Comparison of ENCODE assay signal across 8 cellular contexts in the genomic region with DNA sequence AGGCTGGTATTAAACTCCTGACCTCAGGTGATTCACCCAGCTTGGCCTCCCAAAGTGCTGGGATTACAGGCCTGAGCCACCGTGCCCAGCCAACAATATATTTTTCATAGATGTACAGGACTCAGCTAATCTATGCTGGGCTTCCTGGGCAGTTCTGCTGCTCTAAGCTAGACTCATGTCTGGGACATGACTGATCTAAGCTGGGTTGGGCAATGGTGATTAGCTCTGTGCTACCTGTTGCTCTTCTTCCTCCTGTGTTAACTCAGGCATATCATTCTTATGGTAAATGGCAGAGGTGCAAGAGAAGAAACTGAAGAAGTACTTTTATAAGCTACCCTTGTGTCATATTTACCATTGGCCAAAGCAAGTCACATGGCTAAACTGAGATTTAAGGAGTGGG.
"Had no signal": no experiment of that assay in that cellular context is flagged by ENCODE, and none has a peak within 500 bp of the region (broad histone marks: within the 10 kb centered on the region; RNA-seq: fewer than 3 reads in every experiment).

No MANE protein-coding gene starts in this region.

- DNase-seq: H9, HCEC 1CT, HFFc6, Karpas-422, KBM-7 had no signal

- H3K4me3 ChIP-seq: GM23338 had no signal

- ATAC-seq: GM23338, HepG2 had no signal

- FAIRE-seq: H54, HepG2 had no signal
